18 cellular contexts compared by ENCODE assay signal in the genomic region with DNA sequence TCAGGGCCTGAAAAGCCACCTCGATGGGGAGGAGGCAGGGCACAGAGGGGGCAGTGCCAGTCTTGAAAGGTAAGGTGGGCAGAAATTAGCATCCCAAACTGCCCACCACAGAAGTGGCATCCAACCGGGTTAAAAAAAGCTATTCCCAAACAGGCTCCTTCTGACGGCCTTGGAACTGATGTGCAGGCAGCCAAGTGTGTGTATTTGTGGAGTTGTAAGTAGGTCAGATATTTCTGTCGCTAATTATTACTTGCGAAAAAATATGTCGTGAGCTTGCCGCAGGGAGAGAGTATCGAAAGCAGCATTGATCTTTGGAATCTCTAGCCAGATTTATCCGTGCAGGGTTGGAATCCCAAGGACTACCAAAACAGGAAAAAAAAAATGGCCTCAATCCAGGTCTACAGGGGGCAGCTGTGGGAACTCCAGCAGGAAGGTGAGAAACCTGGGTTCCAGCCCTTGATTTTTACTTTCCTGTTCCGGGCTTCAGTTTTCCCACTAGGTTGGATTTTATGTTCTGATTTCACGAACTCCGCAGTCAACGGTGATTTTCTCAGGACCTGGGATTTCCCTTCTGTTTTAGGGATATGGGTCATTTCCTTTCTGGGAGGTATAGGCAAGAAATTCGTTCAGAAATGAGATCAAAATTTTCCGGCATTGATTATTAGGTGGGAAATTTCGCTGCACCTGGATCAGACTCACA.
"Had no signal": no experiment of that assay in that cellular context is flagged by ENCODE, and none has a peak within 500 bp of the region (broad histone marks: within the 10 kb centered on the region; RNA-seq: fewer than 3 reads in every experiment).

No MANE protein-coding gene starts in this region.

- H3K4me3 Mint-ChIP-seq: effector memory CD8-positive, alpha-beta T cell; stimulated activated effector memory CD8-positive, alpha-beta T cell treated with anti-CD3 and anti-CD28 coated beads, Interleukin-12 subunit alpha, Interleukin-12 subunit beta, amount 100 ng/mL, for 72 hours; type B pancreatic cell had no signal

- H3K36me3 ChIP-seq: esophagus squamous epithelium, gastroesophageal sphincter, left lung, lower lobe of right lung, neutrophil, right atrium auricular region, suprapubic skin, thyroid gland, uterus had no signal

- H3K27me3 ChIP-seq: left lung, right atrium auricular region, thyroid gland, uterus had no signal

- H3K9me3 ChIP-seq: esophagus squamous epithelium, gastroesophageal sphincter, left lung, lower lobe of right lung, neutrophil, right atrium auricular region, suprapubic skin, thyroid gland, uterus had no signal

- DNase-seq: effector memory CD8-positive, alpha-beta T cell; esophagus squamous epithelium; foreskin fibroblast; glutamatergic neuron; left lung; lower lobe of right lung; naive B cell; stimulated activated CD4-positive, alpha-beta T cell treated with anti-CD3 and anti-CD28 coated beads, Interleukin-4, amount 100 ng/mL, for 1 hour; stimulated activated CD8-positive, alpha-beta memory T cell treated with anti-CD3 and anti-CD28 coated beads, Interleukin-4, amount 100 ng/mL, for 48 hours; stimulated activated naive CD8-positive, alpha-beta T cell treated with anti-CD3 and anti-CD28 coated beads, Interleukin-15, Interleukin-2, amounts not matched to agents 100 U/mL and 50 U/mL, for 24 hours; thyroid gland; uterus had no signal

- H3K27ac ChIP-seq: esophagus squamous epithelium, gastroesophageal sphincter, left lung, lower lobe of right lung, neutrophil, right atrium auricular region, suprapubic skin, thyroid gland, uterus had no signal

- H3K4me1 ChIP-seq: esophagus squamous epithelium, gastroesophageal sphincter, left lung, lower lobe of right lung, right atrium auricular region, suprapubic skin, thyroid gland, uterus had no signal

- ATAC-seq: effector memory CD8-positive, alpha-beta T cell; gastroesophageal sphincter; left lung; lower lobe of right lung; stimulated activated effector memory CD8-positive, alpha-beta T cell treated with anti-CD3 and anti-CD28 coated beads, Interleukin-12 subunit alpha, Interleukin-12 subunit beta, amount 100 ng/mL, for 72 hours; stimulated activated naive CD8-positive, alpha-beta T cell treated with anti-CD3 and anti-CD28 coated beads, Interleukin-15, Interleukin-2, amounts not matched to agents 100 U/mL and 50 U/mL, for 24 hours had no signal

- H3K4me3 ChIP-seq: esophagus squamous epithelium, gastroesophageal sphincter, left lung, lower lobe of right lung, right atrium auricular region, suprapubic skin, thyroid gland, uterus had no signal

- H3K27ac Mint-ChIP-seq: effector memory CD8-positive, alpha-beta T cell; naive B cell; stimulated activated effector memory CD8-positive, alpha-beta T cell treated with anti-CD3 and anti-CD28 coated beads, Interleukin-12 subunit alpha, Interleukin-12 subunit beta, amount 100 ng/mL, for 72 hours; type B pancreatic cell had no signal

- H3K9me3 Mint-ChIP-seq: effector memory CD8-positive, alpha-beta T cell; naive B cell; stimulated activated effector memory CD8-positive, alpha-beta T cell treated with anti-CD3 and anti-CD28 coated beads, Interleukin-12 subunit alpha, Interleukin-12 subunit beta, amount 100 ng/mL, for 72 hours; type B pancreatic cell had no signal

- H3K4me1 Mint-ChIP-seq: stimulated activated effector memory CD8-positive, alpha-beta T cell treated with anti-CD3 and anti-CD28 coated beads, Interleukin-12 subunit alpha, Interleukin-12 subunit beta, amount 100 ng/mL, for 72 hours had no signal

- H3K36me3 Mint-ChIP-seq: naive B cell; stimulated activated effector memory CD8-positive, alpha-beta T cell treated with anti-CD3 and anti-CD28 coated beads, Interleukin-12 subunit alpha, Interleukin-12 subunit beta, amount 100 ng/mL, for 72 hours; type B pancreatic cell had no signal
